Comparison of ENCODE assay signal across 14 cellular contexts in genomic region chr5:43049216-43049615, GRCh38.
DNase-seq lines count a peak whose midpoint lies in the region; FAIRE-seq and TF ChIP-seq lines count a peak whose summit lies in the region.
"Had no signal": no experiment of that assay in that cellular context is flagged by ENCODE, and none has a peak within 500 bp of the region (broad histone marks: within the 10 kb centered on the region; RNA-seq: fewer than 3 reads in every experiment).

No MANE protein-coding gene starts in this region.

- H3K4me1 ChIP-seq in Loucy (ENCODE audit: insufficient read depth, low read length, poor library complexity, severe bottlenecking), result peaks cover 58% of the 10 kb centered on the region

- no peak for FAIRE-seq in D721Med (lab: Jason Lieb, UNC)

- no peaks in the 10 kb centered on the region for H3K36me3 ChIP-seq in Loucy (ENCODE audit: insufficient read depth, low read length)

- peaks cover 7% of the 10 kb centered on the region for H4K20me1 ChIP-seq in Loucy (ENCODE audit: insufficient read depth, low read length, poor library complexity, severe bottlenecking)

- no peaks in the 10 kb centered on the region for H3K27me3 ChIP-seq in Loucy (ENCODE audit: insufficient read depth, low read length, poor library complexity, severe bottlenecking)

- in situ Hi-C loops in astrocyte of the spinal cord (cut with HindIII; ENCODE audit: low sequenced_read_pairs), result no loop called here

- no peaks in the 10 kb centered on the region for H3K9me2 ChIP-seq in Loucy (replicated peaks; ENCODE audit: low read depth, low read length)

- no peak for TF ChIP-seq CTCF in Loucy (conservative IDR thresholded peaks at IDR 0.05; ENCODE audit: low read length)
- TF ChIP-seq CTCF in astrocyte of the spinal cord (IDR thresholded peaks at IDR 0.05; ENCODE audit: low read depth, low read length), result no peak
- TF ChIP-seq CTCF in D721Med (IDR thresholded peaks at IDR 0.05; ENCODE audit: insufficient read depth, missing control alignments), result no peak

- H3K9me3 ChIP-seq in Loucy (ENCODE audit: insufficient read depth, low read depth, low read length), result no peaks in the 10 kb centered on the region

- H3K9ac ChIP-seq in Loucy (ENCODE audit: low read depth, low read length, poor library complexity, severe bottlenecking), result peak overlapping the region; percentile 27

- DNase-seq in astrocyte of the spinal cord (ENCODE audit: low read depth, low spot score), result peak; percentile 48
- peak; percentile 56 for DNase-seq in left kidney (ENCODE audit: low read depth, low spot score)
- DNase-seq in D341Med (ENCODE audit: low spot score), result no peak
- no peak for DNase-seq in kidney glomerular epithelial cell (lab: John Stamatoyannopoulos, UW)
- no peak for DNase-seq in medulla oblongata (ENCODE audit: extremely low spot score)
- DNase-seq in D721Med (ENCODE audit: insufficient read length, low spot score), result no peak
- DNase-seq: CD4-positive, CD25-positive, alpha-beta regulatory T cell; DMS79; HCEC 1CT; KBM-7; NCI-H1436 treated with DMSO at 0.1 percent for 48 hours; NCI-H2081 treated with DMSO at 0.1 percent for 48 hours; NCI-H510A treated with DMSO at 0.1 percent for 48 hours had no signal

- H3F3A ChIP-seq in Loucy (ENCODE audit: low read depth), result no peaks in the 10 kb centered on the region

- H3K4me3 ChIP-seq in Loucy (ENCODE audit: low read length, poor library complexity, severe bottlenecking) (peak overlapping the region; percentile 42), astrocyte of the spinal cord (ENCODE audit: low read depth, low read length) (no peak overlapping the region)

- H2AFZ ChIP-seq in Loucy (ENCODE audit: low read length), result no peak overlapping the region

- peak overlapping the region; percentile 39 for H3K4me2 ChIP-seq in Loucy (ENCODE audit: low read depth, low read length, poor library complexity, severe bottlenecking)

- H3K79me2 ChIP-seq in Loucy (ENCODE audit: insufficient read depth, low read length), result peaks cover 93% of the 10 kb centered on the region

Comparison
In these comparisons a context has a peak if more than half of its experiments do, and no peak if none do; other contexts are left out.
1. DNase-seq: peak in astrocyte of the spinal cord (single experiment) and left kidney (single experiment); none in D341Med (single experiment), kidney glomerular epithelial cell (single experiment), medulla oblongata (single experiment) and D721Med (single experiment).